Comparison of ENCODE assay signal across 19 cellular contexts in genomic region chr10:19941206-19941880, GRCh38.
DNase-seq lines count a peak whose midpoint lies in the region; ATAC-seq, FAIRE-seq and TF ChIP-seq lines count a peak whose summit lies in the region.
"Had no signal": no experiment of that assay in that cellular context is flagged by ENCODE, and none has a peak within 500 bp of the region (broad histone marks: within the 10 kb centered on the region; RNA-seq: fewer than 3 reads in every experiment).

No MANE protein-coding gene starts in this region.

- peak overlapping the region; percentile 55; the same call in 1 of the 2 replicates for H3K18ac ChIP-seq in H1 (ENCODE audit: extremely low read depth, low read length)

- peak in 1 of 2 donors; percentile 31 for TF ChIP-seq POLR2A in adrenal gland (IDR thresholded peaks at IDR 0.05)
- no peak for TF ChIP-seq POLR2A in H1 (IDR thresholded peaks at IDR 0.05; ENCODE audit: control extremely low read depth in 1 of 2, low read depth in 2 of 2, low read length in 2 of 2)
- TF ChIP-seq POLR2A in spleen (IDR thresholded peaks at IDR 0.05): no peak

- POLR2A ChIA-PET in H1 (lab: Charles Lee; ENCODE audit: partially characterized antibody): interaction anchor here (0.7 kb wide), 1 partner anchor 16 kb away, joined by 3 read pairs; no protein-coding TSS in a partner anchor

- no peak overlapping the region for H4K5ac ChIP-seq in H1 (ENCODE audit: insufficient read length, low read depth, low read length)

- H3K23me2 ChIP-seq in H1 (ENCODE audit: low read depth, low read length): no peaks in the 10 kb centered on the region

- no peak overlapping the region for H2AK5ac ChIP-seq in H1 (ENCODE audit: low read depth, low read length)

- H3K9me3 Mint-ChIP-seq in stimulated activated effector memory CD8-positive, alpha-beta T cell treated with anti-CD3 and anti-CD28 coated beads, Interleukin-12 subunit alpha, Interleukin-12 subunit beta, amount 100 ng/mL, for 72 hours: peaks cover 12% of the 10 kb centered on the region

- no peak overlapping the region for H4K91ac ChIP-seq in H1 (replicated peaks; ENCODE audit: insufficient read length, low read length)

- H2BK120ac ChIP-seq in H1 (replicated peaks; ENCODE audit: low read depth, low read length): no peak overlapping the region

- peak overlapping the region; percentile 62; the same call in 1 of the 2 replicates for H2BK12ac ChIP-seq in H1 (ENCODE audit: low read depth, low read length)

- no peak overlapping the region for H2BK15ac ChIP-seq in H1 (ENCODE audit: low read length)

- in situ Hi-C loops in HAP-1 (cut with MboI; ENCODE audit: low sequenced_read_pairs): no loop called here

- H3K27ac ChIP-seq in adrenal gland: peak overlapping the region; percentile 20 to 84 (median 60)
- H3K27ac ChIP-seq in H1 (ENCODE audit: low read depth, low read length): no peak overlapping the region
- peak overlapping the region in 7 of 8 donors; percentile 59 to 81 (median 66) for H3K27ac ChIP-seq in spleen

- no peak overlapping the region for H3K14ac ChIP-seq in H1 (ENCODE audit: insufficient read length)

- no peaks in the 10 kb centered on the region for H3K36me3 ChIP-seq in HAP-1 (replicated peaks)
- no peaks in the 10 kb centered on the region for H3K36me3 ChIP-seq in adrenal gland (replicated peaks in 1 of 2)
- H3K36me3 ChIP-seq in H1 (ENCODE audit: control insufficient read depth in 2 of 4, insufficient read depth in 4 of 4, low read length in 3 of 4): peaks cover 0 to 3% (median 0%) of the 10 kb centered on the region in 4 experiments; a peak in 4 of 8 replicates
- no peaks in the 10 kb centered on the region for H3K36me3 ChIP-seq in spleen

- H3K4me1 ChIP-seq in HAP-1 (peaks cover 21% of the 10 kb centered on the region), adrenal gland (replicated peaks in 1 of 2) (peaks cover 31 to 41% of the 10 kb centered on the region in 2 donors), H1 (replicated peaks in 1 of 4; ENCODE audit: control insufficient read depth in 3 of 4, insufficient read depth in 4 of 4, low read length in 3 of 4) (peaks cover 0 to 10% (median 8%) of the 10 kb centered on the region in 4 experiments; a peak in 5 of 7 replicates), spleen (peaks cover 0 to 15% (median 3%) of the 10 kb centered on the region in 6 donors)

- no peaks in the 10 kb centered on the region for H3K4me1 Mint-ChIP-seq in stimulated activated effector memory CD8-positive, alpha-beta T cell treated with anti-CD3 and anti-CD28 coated beads, Interleukin-12 subunit alpha, Interleukin-12 subunit beta, amount 100 ng/mL, for 72 hours
- H3K4me1 Mint-ChIP-seq: B cell; CD4-positive, alpha-beta memory T cell had no signal

- FAIRE-seq in H1 (lab: Jason Lieb, UNC): no peak
- FAIRE-seq: A204.1, GM12892, H54, HepG2 had no signal

- H3K27me3 ChIP-seq in HAP-1 (ENCODE audit: low read depth) (no peaks in the 10 kb centered on the region), adrenal gland (no peaks in the 10 kb centered on the region), H1 (replicated peaks in 1 of 4; ENCODE audit: control insufficient read depth in 3 of 4, extremely low read depth in 1 of 4, insufficient read depth in 3 of 4, low read length in 3 of 4) (no peaks in the 10 kb centered on the region), spleen (replicated peaks in 1 of 7) (no peaks in the 10 kb centered on the region)

- no peaks in the 10 kb centered on the region for H3K36me3 Mint-ChIP-seq in stimulated activated effector memory CD8-positive, alpha-beta T cell treated with anti-CD3 and anti-CD28 coated beads, Interleukin-12 subunit alpha, Interleukin-12 subunit beta, amount 100 ng/mL, for 72 hours
- H3K36me3 Mint-ChIP-seq: CD4-positive, alpha-beta memory T cell had no signal

- WGBS in adrenal gland, 4 donors: 30 to 48% (median 37%) methylated on average over 6 of the region's 6 CpGs
- WGBS in H1 (ENCODE audit: extremely low coverage in 1 of 2, insufficient coverage in 1 of 2, insufficient read length in 1 of 2, insufficient replicate concordance in 2 of 2, low coverage in 1 of 2, low lambda C conversion rate in 2 of 2, missing lambda C conversion rate in 1 of 2), 2 experiments: 68% methylated on average over 6 of the region's 6 CpGs; no CpG with 5 or more reads in 1 of the 2 experiments
- 53 to 80% (median 66%) methylated on average over 6 of the region's 6 CpGs for WGBS in spleen, 5 donors

- peak; percentile 18 to 91 for DNase-seq in HAP-1 (ENCODE audit: low spot score in 2 of 2)
- peak in 6 of 7 donors; percentile 47 to 74 (median 62) for DNase-seq in adrenal gland
- DNase-seq in H1 (ENCODE audit: low read depth in 1 of 2, low spot score in 2 of 2): no peak
- DNase-seq in spleen: no peak
- no peak for DNase-seq in T-helper 2 cell
- no peak for DNase-seq in stimulated activated effector memory CD8-positive, alpha-beta T cell treated with anti-CD3 and anti-CD28 coated beads, Interleukin-12 subunit alpha, Interleukin-12 subunit beta, amount 100 ng/mL, for 72 hours (ENCODE audit: low spot score in 2 of 2)
- DNase-seq in NCI-H2081 treated with DMSO at 0.1 percent for 48 hours (lab: John Stamatoyannopoulos, UW): no peak
- DNase-seq: C1 segment of cervical spinal cord; CD4-positive, alpha-beta memory T cell; DMS153; DMS79 treated with DMSO at 0.1 percent for 48 hours; EL; GDM1 had no signal

- H3K9me3 ChIP-seq in HAP-1 (no peaks in the 10 kb centered on the region), adrenal gland (replicated peaks in 1 of 3) (no peaks in the 10 kb centered on the region), H1 (ENCODE audit: insufficient read depth in 2 of 2, low read depth in 1 of 2, low read length in 1 of 2) (peaks cover 0 to 3% of the 10 kb centered on the region in 2 experiments; a peak in 1 of 4 replicates), spleen (no peaks in the 10 kb centered on the region)

- H3K4me3 ChIP-seq in HAP-1 (no peak overlapping the region), adrenal gland (peak overlapping the region in 1 of 4 donors; percentile 33), H1 (ENCODE audit: extremely low read depth in 1 of 4, insufficient read depth in 2 of 4, low read depth in 3 of 4, low read length in 4 of 4) (no peak overlapping the region), spleen (peak overlapping the region in 1 of 8 donors; percentile 4)

- TF ChIP-seq RAD21 in H1 (IDR thresholded peaks at IDR 0.05 in 1 of 2, conservative IDR thresholded peaks at IDR 0.05 in 1 of 2; ENCODE audit: low read depth in 2 of 2, low read length in 2 of 2): no peak

- no peak overlapping the region for H4K8ac ChIP-seq in H1 (ENCODE audit: extremely low read depth, insufficient read depth, low read length)

- CTCF ChIA-PET in H1 (lab: Charles Lee; ENCODE audit: partially characterized antibody): no interaction called here

- no peak overlapping the region for H3K9ac ChIP-seq in H1 (replicated peaks in 1 of 4; ENCODE audit: extremely low read depth in 1 of 4, low read depth in 3 of 4, low read length in 3 of 4)

- H4K20me1 ChIP-seq in H1 (replicated peaks in 1 of 2; ENCODE audit: control insufficient read depth in 1 of 2, insufficient read depth in 2 of 2, low read length in 2 of 2): peaks cover 0 to 2% of the 10 kb centered on the region in 2 experiments

- no peak overlapping the region for H3K4me3 Mint-ChIP-seq in stimulated activated effector memory CD8-positive, alpha-beta T cell treated with anti-CD3 and anti-CD28 coated beads, Interleukin-12 subunit alpha, Interleukin-12 subunit beta, amount 100 ng/mL, for 72 hours
- H3K4me3 Mint-ChIP-seq: B cell; CD4-positive, alpha-beta memory T cell had no signal

- TF ChIP-seq EP300 in H1 (IDR thresholded peaks at IDR 0.05; ENCODE audit: borderline replicate concordance in 1 of 2, low read depth in 2 of 2, low read length in 2 of 2): no peak

- TF ChIP-seq CTCF in adrenal gland (IDR thresholded peaks at IDR 0.05) (no peak), H1 (IDR thresholded peaks at IDR 0.05; ENCODE audit: control extremely low read depth in 1 of 3, insufficient read depth in 1 of 3, low read depth in 1 of 3, low read length in 3 of 3) (no peak), spleen (IDR thresholded peaks at IDR 0.05 in 8 of 11, conservative IDR thresholded peaks at IDR 0.05 in 3 of 11) (no peak)

- no peak overlapping the region for H3K27ac Mint-ChIP-seq in stimulated activated effector memory CD8-positive, alpha-beta T cell treated with anti-CD3 and anti-CD28 coated beads, Interleukin-12 subunit alpha, Interleukin-12 subunit beta, amount 100 ng/mL, for 72 hours
- H3K27ac Mint-ChIP-seq: B cell had no signal

- H3K56ac ChIP-seq in H1 (replicated peaks; ENCODE audit: insufficient read length, low read depth, low read length): no peak overlapping the region

- H3K79me1 ChIP-seq in H1 (ENCODE audit: low read depth, low read length): peaks cover 3% of the 10 kb centered on the region; the same call in 1 of the 2 replicates

- peaks cover 0 to 78% of the 10 kb centered on the region in 2 experiments; a peak in 3 of 4 replicates for H3K79me2 ChIP-seq in H1 (ENCODE audit: control insufficient read depth in 1 of 2, insufficient read depth in 2 of 2, low read length in 2 of 2)

- no peak overlapping the region for H2AFZ ChIP-seq in H1 (ENCODE audit: low read length)

- H3K23ac ChIP-seq in H1 (ENCODE audit: insufficient read length): no peak overlapping the region

- intact Hi-C loops in adrenal gland (cut with DNase I) (no loop called here), spleen (cut with DNase I; ENCODE audit: low total_unique reads) (no loop called here)

- peak overlapping the region; percentile 8 to 62; a peak in 2 of 4 replicates for H3K4me2 ChIP-seq in H1 (ENCODE audit: insufficient read depth in 1 of 2, low read depth in 2 of 2, low read length in 2 of 2)

- H2BK20ac ChIP-seq in H1 (ENCODE audit: low read length): peak overlapping the region; percentile 43; the same call in 1 of the 2 replicates

- no peak overlapping the region for H3K4ac ChIP-seq in H1 (replicated peaks; ENCODE audit: insufficient read length, low read depth, low read length)

- H2BK5ac ChIP-seq in H1 (ENCODE audit: low read depth, low read length): no peak overlapping the region

- ATAC-seq in GM21423 (IDR thresholded peaks at IDR 0.05; ENCODE audit: unreplicated experiment): no peak
- no peak for ATAC-seq in stimulated activated effector memory CD8-positive, alpha-beta T cell treated with anti-CD3 and anti-CD28 coated beads, Interleukin-12 subunit alpha, Interleukin-12 subunit beta, amount 100 ng/mL, for 72 hours
- ATAC-seq: HepG2 had no signal

TF ChIP-seq in H1, 55 proteins besides CTCF, POLR2A, EP300 and RAD21 (continues in another document):
- no peak for TF ChIP-seq MAX (IDR thresholded peaks at IDR 0.05)
- no peak for TF ChIP-seq YY1 (IDR thresholded peaks at IDR 0.05; ENCODE audit: low read depth, low read length)
- TF ChIP-seq CEBPB (IDR thresholded peaks at IDR 0.05; ENCODE audit: low read depth, low read length): no peak
- TF ChIP-seq NANOG (IDR thresholded peaks at IDR 0.05; ENCODE audit: insufficient read depth, low read depth, low read length, poor library complexity, severe bottlenecking): no peak
- TF ChIP-seq SP1 (IDR thresholded peaks at IDR 0.05; ENCODE audit: low read depth, low read length): no peak
- no peak for TF ChIP-seq GTF2F1 (IDR thresholded peaks at IDR 0.05; ENCODE audit: borderline replicate concordance, low read depth, low read length)

Comparison
In these comparisons a context has a peak if more than half of its experiments do, and no peak if none do; other contexts are left out.
1. DNase-seq: peak in HAP-1 (2 of 2) and adrenal gland (6 of 7); none in H1 (0 of 2), spleen (single experiment), T-helper 2 cell (0 of 5), stimulated activated effector memory CD8-positive, alpha-beta T cell treated with anti-CD3 and anti-CD28 coated beads, Interleukin-12 subunit alpha, Interleukin-12 subunit beta, amount 100 ng/mL, for 72 hours (0 of 2) and NCI-H2081 treated with DMSO at 0.1 percent for 48 hours (single experiment).